ENCODE assay signal across 1 cellular context in genomic region chr16:50313596-50314483, GRCh38.
TF ChIP-seq lines count a peak whose summit lies in the region.

No MANE protein-coding gene starts in this region.

TF ChIP-seq in K562, 482 proteins besides CTCF, POLR2A, EP300 and RAD21 (continued from another document and continues in another):
- no peak for TF ChIP-seq ZNF407 (IDR thresholded peaks at IDR 0.05; ENCODE audit: low read depth)
- peak; percentile 54; the same call in 1 of the 2 replicates for TF ChIP-seq NFE2 (IDR thresholded peaks at IDR 0.05; ENCODE audit: low read depth)
- no peak for TF ChIP-seq ZNF354B (CRISPR knock-in tag; IDR thresholded peaks at IDR 0.05)
- peak; percentile 60 for TF ChIP-seq RBM22 (IDR thresholded peaks at IDR 0.05; ENCODE audit: low read depth, low read length, poor library complexity, severe bottlenecking)
- no peak for TF ChIP-seq ZFP91 (CRISPR knock-in tag; IDR thresholded peaks at IDR 0.05)
- no peak for TF ChIP-seq MTA2 (IDR thresholded peaks at IDR 0.05; ENCODE audit: low read depth)
- no peak for TF ChIP-seq HNRNPL (IDR thresholded peaks at IDR 0.05; ENCODE audit: low read depth, low read length)
- no peak for TF ChIP-seq ATF4 (CRISPR knock-in tag; IDR thresholded peaks at IDR 0.05)
- TF ChIP-seq POLR2G (IDR thresholded peaks at IDR 0.05; ENCODE audit: low read depth, low read length), result peak; percentile 64
- TF ChIP-seq ZNF561 (CRISPR knock-in tag; conservative IDR thresholded peaks at IDR 0.05), result no peak
- TF ChIP-seq ETV5 (CRISPR knock-in tag; IDR thresholded peaks at IDR 0.05; ENCODE audit: low read depth), result no peak
- peak; percentile 48; the same call in 1 of the 2 replicates for TF ChIP-seq POLR2AphosphoS5 (IDR thresholded peaks at IDR 0.05; ENCODE audit: control insufficient read depth, insufficient read depth, low read depth, low read length)
- no peak for TF ChIP-seq KAT8 (IDR thresholded peaks at IDR 0.05; ENCODE audit: low read depth)
- no peak for TF ChIP-seq NFYB (IDR thresholded peaks at IDR 0.05; ENCODE audit: extremely low read depth, insufficient read length)
- no peak for TF ChIP-seq FUS (optimal IDR thresholded peaks at IDR 0.05; ENCODE audit: low read depth, low read length)
- no peak for TF ChIP-seq KLF6 (CRISPR knock-in tag; IDR thresholded peaks at IDR 0.05; ENCODE audit: borderline replicate concordance)
- TF ChIP-seq DMBX1 (CRISPR knock-in tag; IDR thresholded peaks at IDR 0.05; ENCODE audit: borderline replicate concordance), result no peak
- no peak for TF ChIP-seq FOXP4 (CRISPR knock-in tag; IDR thresholded peaks at IDR 0.05; ENCODE audit: borderline replicate concordance)
- no peak for TF ChIP-seq ZNF830 (CRISPR knock-in tag; IDR thresholded peaks at IDR 0.05)
- peak; percentile 61; the same call in 1 of the 2 replicates for TF ChIP-seq ZBTB33 (CRISPR knock-in tag; IDR thresholded peaks at IDR 0.05)
- no peak for TF ChIP-seq MXI1 (IDR thresholded peaks at IDR 0.05; ENCODE audit: low read depth, low read length)
- TF ChIP-seq GABPB1 (CRISPR knock-in tag; IDR thresholded peaks at IDR 0.05), result no peak
- 0 out of 2 replicates have a peak, but pooled peaks have one; percentile 32 for TF ChIP-seq TFAP4 (CRISPR knock-in tag; IDR thresholded peaks at IDR 0.05; ENCODE audit: borderline replicate concordance)
- TF ChIP-seq RNF2 (IDR thresholded peaks at IDR 0.05), result no peak
- TF ChIP-seq GMEB1 (CRISPR knock-in tag; IDR thresholded peaks at IDR 0.05), result no peak
- TF ChIP-seq POLR3G (IDR thresholded peaks at IDR 0.05; ENCODE audit: extremely low read depth, insufficient read length, insufficient replicate concordance), result no peak
- no peak for TF ChIP-seq RB1 (IDR thresholded peaks at IDR 0.05; ENCODE audit: low read depth)
